ENCODE assay signal across 1 cellular context in the genomic region with DNA sequence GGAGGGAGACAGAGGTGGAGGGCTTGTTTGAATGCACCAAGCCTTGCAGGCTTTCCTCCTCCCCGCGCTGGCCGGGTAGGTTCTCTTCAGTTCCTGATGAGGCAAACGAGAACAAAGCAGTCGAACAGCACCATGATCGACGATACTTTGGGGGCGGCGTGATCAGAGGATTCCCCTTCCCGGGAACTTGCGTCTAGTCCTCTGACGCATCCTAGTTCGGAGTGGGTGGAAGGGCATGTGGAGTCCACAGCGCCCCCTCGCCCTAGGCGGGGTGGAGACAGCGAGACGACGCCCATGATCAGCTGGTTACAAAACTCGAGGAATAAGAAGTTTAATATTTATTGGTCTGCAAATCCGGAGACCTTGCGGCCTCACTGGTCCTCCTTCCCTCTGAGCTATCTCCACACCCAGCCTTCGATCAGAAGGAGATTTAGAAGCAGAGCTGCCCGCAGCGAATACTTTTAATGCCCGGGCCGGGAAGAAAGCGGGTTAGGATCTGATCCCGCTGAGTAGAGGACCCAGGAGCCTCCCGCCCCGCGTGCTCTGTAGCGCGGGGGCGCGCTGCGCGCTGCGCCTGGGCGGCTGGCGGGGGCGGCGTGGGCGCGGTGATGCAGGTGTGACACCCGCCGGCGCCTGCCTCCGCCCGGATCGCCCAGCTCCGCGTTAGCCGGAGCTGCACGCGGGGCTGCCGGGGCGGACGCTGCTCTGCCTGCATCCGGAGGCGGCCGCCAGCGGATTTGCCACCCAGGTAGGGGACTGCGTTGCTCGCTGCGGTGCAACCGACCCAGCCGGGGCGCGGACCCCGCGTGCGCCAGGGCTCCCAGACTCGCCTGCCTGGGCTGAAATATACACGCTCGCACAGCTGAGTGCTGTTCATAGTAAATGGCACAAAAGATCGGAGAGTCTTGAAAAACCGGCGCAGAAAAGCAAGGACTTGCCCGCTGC.
TF ChIP-seq lines count a peak whose summit lies in the region.

Gene SV2B (plus strand): TSS at position 642 of the 945 bp plus-strand sequence. CDS start 126,007 bp downstream, outside the sequence.

TF ChIP-seq in SK-N-SH treated with all-trans-retinoic acid at 6 μM for 48 hours, 23 proteins besides CTCF, POLR2A, EP300 and RAD21 (continued from another document):
- no peak for TF ChIP-seq ZFP3 (CRISPR knock-in tag; IDR thresholded peaks at IDR 0.05)
- TF ChIP-seq SNAI2 (CRISPR knock-in tag; IDR thresholded peaks at IDR 0.05): no peak
- TF ChIP-seq RARB (CRISPR knock-in tag; IDR thresholded peaks at IDR 0.05): no peak
